Comparison of ENCODE assay signal across 25 cellular contexts in genomic region chr12:131688131-131688844, GRCh38.
"Had no signal": no experiment of that assay in that cellular context is flagged by ENCODE, and none has a peak within 500 bp of the region (broad histone marks: within the 10 kb centered on the region; RNA-seq: fewer than 3 reads in every experiment).

No MANE protein-coding gene starts in this region.

- H3K4me1 Mint-ChIP-seq: memory B cell had no signal

- H3K4me3 ChIP-seq: dorsolateral prefrontal cortex, gastrocnemius medialis, lung, right lobe of liver, stomach, tibial artery, uterus had no signal

- H3K4me1 ChIP-seq: gastrocnemius medialis, parathyroid adenoma, right lobe of liver, stomach, tibial artery, uterus had no signal

- H3K27ac ChIP-seq: dorsolateral prefrontal cortex, epithelial cell of prostate, gastrocnemius medialis, neutrophil, parathyroid adenoma, right lobe of liver, stomach, tibial artery, uterus had no signal

- H3K27ac Mint-ChIP-seq: memory B cell, natural killer cell, type B pancreatic cell had no signal

- H3K9ac ChIP-seq: parathyroid adenoma had no signal

- DNase-seq: dorsolateral prefrontal cortex; effector CD4-positive, alpha-beta T cell; foreskin fibroblast; gastrocnemius medialis; head of caudate nucleus; kidney; natural killer cell; right lobe of liver; small intestine; stimulated activated CD4-positive, alpha-beta T cell treated with anti-CD3 and anti-CD28 coated beads, Interleukin-15, amount 100 ng/mL, for 24 hours; stimulated activated CD4-positive, alpha-beta T cell treated with anti-CD3 and anti-CD28 coated beads, Interleukin-2, amount 100 ng/mL, for 48 hours; stimulated activated naive CD4-positive, alpha-beta T cell; stomach; uterus had no signal

- H2AFZ ChIP-seq: parathyroid adenoma had no signal

- H3K36me3 ChIP-seq: gastrocnemius medialis, neutrophil, right lobe of liver, stomach, tibial artery, uterus had no signal

- H3K4me3 Mint-ChIP-seq: memory B cell, natural killer cell, neural crest cell, type B pancreatic cell had no signal

- ATAC-seq: esophagus mucosa, gastrocnemius medialis, left lobe of liver, natural killer cell had no signal

- H3K9me3 ChIP-seq: gastrocnemius medialis, neutrophil, right lobe of liver, stomach, tibial artery, uterus had no signal

- H3K36me3 Mint-ChIP-seq: memory B cell, natural killer cell, type B pancreatic cell had no signal

- H3K27me3 ChIP-seq: neutrophil, right lobe of liver, uterus had no signal

- FAIRE-seq: colon, kidney, small intestine had no signal

- H3K79me2 ChIP-seq: parathyroid adenoma had no signal
